24 cellular contexts compared by ENCODE assay signal in genomic region chr20:24850206-24850605, GRCh38.
"Had no signal": no experiment of that assay in that cellular context is flagged by ENCODE, and none has a peak within 500 bp of the region (broad histone marks: within the 10 kb centered on the region; RNA-seq: fewer than 3 reads in every experiment).

No MANE protein-coding gene starts in this region.

- DNase-seq: colonic mucosa; cortex of kidney; dermis blood vessel endothelial cell; dorsolateral prefrontal cortex; effector CD4-positive, alpha-beta T cell; effector CD8-positive, alpha-beta T cell; effector memory CD4-positive, alpha-beta T cell; effector memory CD8-positive, alpha-beta T cell; endodermal cell; erythroblast; esophagus squamous epithelium; foreskin fibroblast; foreskin keratinocyte; foreskin melanocyte; gastrocnemius medialis; glutamatergic neuron; head of caudate nucleus; heart right ventricle had no signal

- H3K4me1 ChIP-seq: colonic mucosa, esophagus muscularis mucosa, esophagus squamous epithelium, foreskin keratinocyte, gastrocnemius medialis, gastroesophageal sphincter, heart right ventricle had no signal

- H3K9me3 ChIP-seq: colonic mucosa had no signal

- H3K4me1 Mint-ChIP-seq: endodermal cell had no signal

- H3K27me3 ChIP-seq: colonic mucosa, foreskin keratinocyte, gastrocnemius medialis had no signal

- H3K4me3 ChIP-seq: colonic mucosa, coronary artery, dorsolateral prefrontal cortex, esophagus muscularis mucosa, esophagus squamous epithelium, gastrocnemius medialis, gastroesophageal sphincter, heart right ventricle had no signal

- ATAC-seq: effector memory CD8-positive, alpha-beta T cell; esophagus mucosa; foreskin keratinocyte; gastrocnemius medialis; gastroesophageal sphincter; heart right ventricle had no signal

- H3K4me3 Mint-ChIP-seq: dendritic cell treated with granulocyte-macrophage colony-stimulating factor and Interleukin-4, amounts not matched to agents 40 ng/mL and 50 ng/mL, for 4 days; effector memory CD8-positive, alpha-beta T cell; endodermal cell had no signal

- H3K27ac Mint-ChIP-seq: dendritic cell treated with granulocyte-macrophage colony-stimulating factor and Interleukin-4, amounts not matched to agents 40 ng/mL and 50 ng/mL, for 4 days; effector memory CD8-positive, alpha-beta T cell; endodermal cell had no signal

- H3K36me3 ChIP-seq: colonic mucosa, esophagus muscularis mucosa, esophagus squamous epithelium, gastrocnemius medialis, gastroesophageal sphincter, heart right ventricle had no signal

- H3K27ac ChIP-seq: colonic mucosa, coronary artery, dorsolateral prefrontal cortex, epithelial cell of prostate, esophagus muscularis mucosa, esophagus squamous epithelium, foreskin keratinocyte, gastrocnemius medialis, gastroesophageal sphincter, heart right ventricle had no signal
